16 cellular contexts compared by ENCODE assay signal in the genomic region with DNA sequence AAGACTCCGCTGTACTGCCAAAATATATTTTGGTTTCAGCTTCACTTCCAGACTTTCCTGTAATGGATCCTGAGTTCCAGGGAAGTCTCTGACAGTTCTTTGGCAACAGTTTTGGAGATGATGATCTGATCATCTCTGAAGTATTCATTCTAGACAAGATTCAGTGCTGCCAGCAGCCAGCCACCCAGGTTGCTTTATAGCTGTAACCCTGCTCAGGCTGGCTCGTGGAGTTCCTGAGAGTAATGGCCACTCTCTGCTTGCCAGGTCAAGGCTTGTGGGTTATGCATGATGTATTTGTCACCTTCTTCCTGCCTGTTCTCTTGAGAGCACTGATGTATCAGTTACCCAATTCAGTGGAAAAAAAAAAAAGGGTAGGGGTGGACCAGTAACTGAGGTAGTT.
A peak's percentile ranks its signal among the peaks of the same experiment; 100 is the strongest.
DNase-seq lines count a peak whose midpoint lies in the region; ATAC-seq, FAIRE-seq and TF ChIP-seq lines count a peak whose summit lies in the region.
"Had no signal": no experiment of that assay in that cellular context is flagged by ENCODE, and none has a peak within 500 bp of the region (broad histone marks: within the 10 kb centered on the region; RNA-seq: fewer than 3 reads in every experiment).

No MANE protein-coding gene starts in this region.

- H3K4me2 ChIP-seq in GM23338, result peak overlapping the region; percentile 64; the same call in 1 of the 2 replicates
- no peak overlapping the region for H3K4me2 ChIP-seq in astrocyte (ENCODE audit: low read length)

- TF ChIP-seq CTCF in CD8-positive, alpha-beta T cell (IDR thresholded peaks at IDR 0.05), result no peak
- TF ChIP-seq CTCF in GM23338 (conservative IDR thresholded peaks at IDR 0.05; ENCODE audit: low read depth in 2 of 2) (no peak), astrocyte (IDR thresholded peaks at IDR 0.05; ENCODE audit: insufficient read depth, low read depth, low read length) (no peak), CD14-positive monocyte (IDR thresholded peaks at IDR 0.05) (no peak)

- DNase-seq in CD8-positive, alpha-beta T cell, result no peak
- no peak for DNase-seq in GM23338 (ENCODE audit: low spot score)
- DNase-seq in astrocyte (ENCODE audit: low read depth), result peak; percentile 68
- no peak for DNase-seq in naive B cell
- no peak for DNase-seq in activated CD4-positive, alpha-beta T cell treated with anti-CD3 and anti-CD28 coated beads, Interleukin-2, amount 50 U/mL, for 48 hours
- no peak for DNase-seq in NCI-H1092 (lab: John Stamatoyannopoulos, UW)
- no peak for DNase-seq in CD14-positive monocyte (ENCODE audit: low spot score)
- DNase-seq in erythroblast (lab: John Stamatoyannopoulos, UW), result no peak
- DNase-seq: effector memory CD8-positive, alpha-beta T cell; H9; MV-4-11; retina; stimulated activated CD4-positive, alpha-beta T cell treated with anti-CD3 and anti-CD28 coated beads, Interleukin-4, amount 100 ng/mL, for 24 hours had no signal

- no peaks in the 10 kb centered on the region for H3K9me3 Mint-ChIP-seq in CD8-positive, alpha-beta T cell
- H3K9me3 Mint-ChIP-seq in GM23338 (0 out of 3 replicates have a peak, but pooled peaks cover 4% of the 10 kb centered on the region), astrocyte (ENCODE audit: unreplicated experiment) (no peaks in the 10 kb centered on the region), naive B cell (peaks cover 0 to 5% (median 3%) of the 10 kb centered on the region in 7 donors), CD14-positive monocyte (no peaks in the 10 kb centered on the region)
- H3K9me3 Mint-ChIP-seq: activated T-helper 1 cell treated with anti-CD3 and anti-CD28 coated beads, Interleukin-12 subunit alpha, Interleukin-12 subunit beta, Interleukin-2, Interleukin-4 antibody, amounts not matched to agents 30 ng/mL and 10 ng/mL and 1 ng/mL, durations not matched to agents 14 hours and 24 hours and 36 hours; effector memory CD8-positive, alpha-beta T cell; stimulated activated effector memory CD8-positive, alpha-beta T cell treated with anti-CD3 and anti-CD28 coated beads, Interleukin-12 subunit alpha, Interleukin-12 subunit beta, amount 100 ng/mL, for 72 hours had no signal

- peaks cover 6% of the 10 kb centered on the region for H3K36me3 ChIP-seq in CD8-positive, alpha-beta T cell (ENCODE audit: insufficient read depth, low read length)
- H3K36me3 ChIP-seq in GM23338 (ENCODE audit: insufficient read depth) (no peaks in the 10 kb centered on the region), astrocyte (ENCODE audit: insufficient read depth, low read length) (peaks cover 7% of the 10 kb centered on the region)

- POLR2A ChIA-PET in CD8-positive, alpha-beta T cell (lab: Charles Lee), result no interaction called here

- peak overlapping the region; percentile 10 for H3K27ac Mint-ChIP-seq in CD8-positive, alpha-beta T cell
- H3K27ac Mint-ChIP-seq in GM23338 (no peak overlapping the region), astrocyte (ENCODE audit: unreplicated experiment) (no peak overlapping the region), naive B cell (peak overlapping the region in 3 of 6 donors; percentile 33 to 82 (median 74)), CD14-positive monocyte (peak overlapping the region in 1 of 7 donors; percentile 8)
- H3K27ac Mint-ChIP-seq: activated T-helper 1 cell treated with anti-CD3 and anti-CD28 coated beads, Interleukin-12 subunit alpha, Interleukin-12 subunit beta, Interleukin-2, Interleukin-4 antibody, amounts not matched to agents 30 ng/mL and 10 ng/mL and 1 ng/mL, durations not matched to agents 14 hours and 24 hours and 36 hours had no signal

- intact Hi-C loops in CD8-positive, alpha-beta T cell (cut with DNase I, micrococcal nuclease), result no loop called here
- intact Hi-C loops in CD14-positive monocyte (cut with micrococcal nuclease), result no loop called here

- H3K36me3 Mint-ChIP-seq in CD8-positive, alpha-beta T cell, result peaks cover 46% of the 10 kb centered on the region
- H3K36me3 Mint-ChIP-seq in GM23338 (ENCODE audit: low read depth), result peaks cover 40% of the 10 kb centered on the region
- H3K36me3 Mint-ChIP-seq in astrocyte (ENCODE audit: low read depth, unreplicated experiment), result peaks cover 22% of the 10 kb centered on the region
- peaks cover 13 to 16% of the 10 kb centered on the region in 2 donors for H3K36me3 Mint-ChIP-seq in naive B cell
- peaks cover 39 to 48% of the 10 kb centered on the region in 2 donors for H3K36me3 Mint-ChIP-seq in CD14-positive monocyte

- no peak overlapping the region for H3K27ac ChIP-seq in CD8-positive, alpha-beta T cell (ENCODE audit: low read depth, low read length)
- H3K27ac ChIP-seq in GM23338 (ENCODE audit: low read depth), result peak overlapping the region; percentile 57; the same call in 1 of the 2 replicates
- no peak overlapping the region for H3K27ac ChIP-seq in astrocyte (ENCODE audit: low read depth, low read length)

- no peak overlapping the region for H3K4me3 ChIP-seq in CD8-positive, alpha-beta T cell (ENCODE audit: low read depth, low read length)
- no peak overlapping the region for H3K4me3 ChIP-seq in GM23338
- no peak overlapping the region for H3K4me3 ChIP-seq in astrocyte (ENCODE audit: insufficient read depth, low read depth, low read length)

- no peaks in the 10 kb centered on the region for H3K27me3 ChIP-seq in CD8-positive, alpha-beta T cell (ENCODE audit: insufficient read depth, low read length)
- no peaks in the 10 kb centered on the region for H3K27me3 ChIP-seq in GM23338 (ENCODE audit: insufficient read depth)
- H3K27me3 ChIP-seq in astrocyte (ENCODE audit: insufficient read depth, low read length), result no peaks in the 10 kb centered on the region

- H3K79me2 ChIP-seq in GM23338 (replicated peaks; ENCODE audit: insufficient read depth) (no peaks in the 10 kb centered on the region), astrocyte (ENCODE audit: insufficient read depth, low read length) (no peaks in the 10 kb centered on the region)

- no peaks in the 10 kb centered on the region for H3K4me1 Mint-ChIP-seq in CD8-positive, alpha-beta T cell (ENCODE audit: low read depth)
- peaks cover 36% of the 10 kb centered on the region for H3K4me1 Mint-ChIP-seq in GM23338
- H3K4me1 Mint-ChIP-seq in astrocyte (ENCODE audit: low read depth, unreplicated experiment), result peaks cover 9% of the 10 kb centered on the region
- H3K4me1 Mint-ChIP-seq in naive B cell, result peaks cover 63 to 90% (median 83%) of the 10 kb centered on the region in 3 donors
- no peaks in the 10 kb centered on the region for H3K4me1 Mint-ChIP-seq in CD14-positive monocyte
- H3K4me1 Mint-ChIP-seq: stimulated activated effector memory CD8-positive, alpha-beta T cell treated with anti-CD3 and anti-CD28 coated beads, Interleukin-12 subunit alpha, Interleukin-12 subunit beta, amount 100 ng/mL, for 72 hours had no signal

- FAIRE-seq in astrocyte (lab: Jason Lieb, UNC), result no peak
- FAIRE-seq: keratinocyte had no signal

- H3K27me3 Mint-ChIP-seq in CD8-positive, alpha-beta T cell (ENCODE audit: low read depth), result no peaks in the 10 kb centered on the region
- H3K27me3 Mint-ChIP-seq in GM23338 (ENCODE audit: insufficient read depth, low read depth, poor library complexity) (peaks cover 8% of the 10 kb centered on the region), astrocyte (ENCODE audit: low read depth, unreplicated experiment) (no peaks in the 10 kb centered on the region), naive B cell (no peaks in the 10 kb centered on the region), CD14-positive monocyte (ENCODE audit: low read depth in 3 of 3) (peaks cover 0 to 2% (median 2%) of the 10 kb centered on the region in 3 donors)
- H3K27me3 Mint-ChIP-seq: effector memory CD8-positive, alpha-beta T cell had no signal

- H3K9me3 ChIP-seq in CD8-positive, alpha-beta T cell (ENCODE audit: low read length), result no peaks in the 10 kb centered on the region
- no peaks in the 10 kb centered on the region for H3K9me3 ChIP-seq in astrocyte (ENCODE audit: insufficient read depth, low read depth, low read length)

- H3F3A ChIP-seq in GM23338 (replicated peaks; ENCODE audit: low read depth), result 0 out of 2 replicates have a peak, but pooled peaks cover 5% of the 10 kb centered on the region

- H3K4me3 Mint-ChIP-seq in CD8-positive, alpha-beta T cell, result no peak overlapping the region
- H3K4me3 Mint-ChIP-seq in GM23338 (no peak overlapping the region), astrocyte (ENCODE audit: unreplicated experiment) (no peak overlapping the region), naive B cell (peak overlapping the region in 5 of 8 donors; percentile 17 to 82 (median 67)), CD14-positive monocyte (no peak overlapping the region)
- H3K4me3 Mint-ChIP-seq: activated T-helper 1 cell treated with anti-CD3 and anti-CD28 coated beads, Interleukin-12 subunit alpha, Interleukin-12 subunit beta, Interleukin-2, Interleukin-4 antibody, amounts not matched to agents 30 ng/mL and 10 ng/mL and 1 ng/mL, durations not matched to agents 14 hours and 24 hours and 36 hours; effector memory CD8-positive, alpha-beta T cell; H9; stimulated activated effector memory CD8-positive, alpha-beta T cell treated with anti-CD3 and anti-CD28 coated beads, Interleukin-12 subunit alpha, Interleukin-12 subunit beta, amount 100 ng/mL, for 72 hours had no signal

- 0 out of 2 replicates have a peak, but pooled peaks cover 3% of the 10 kb centered on the region for H4K20me1 ChIP-seq in GM23338 (replicated peaks; ENCODE audit: insufficient read depth)
- H4K20me1 ChIP-seq in astrocyte (ENCODE audit: insufficient read depth, low read length), result no peaks in the 10 kb centered on the region

- H3K9ac ChIP-seq in astrocyte (ENCODE audit: low read length), result no peak overlapping the region

- peaks cover 4% of the 10 kb centered on the region; the same call in 1 of the 2 replicates for H3K9me2 ChIP-seq in GM23338 (ENCODE audit: insufficient read depth)

- CTCF ChIA-PET in CD8-positive, alpha-beta T cell (lab: Charles Lee), result no interaction called here

- H2AFZ ChIP-seq in GM23338 (no peak overlapping the region), astrocyte (ENCODE audit: low read depth, low read length) (no peak overlapping the region)

- no peak for TF ChIP-seq POLR2A in erythroblast (IDR thresholded peaks at IDR 0.05; ENCODE audit: low read length)

- no peak for ATAC-seq in CD8-positive, alpha-beta T cell
- no peak for ATAC-seq in GM23338
- ATAC-seq in naive B cell (ENCODE audit: low read depth in 2 of 2), result no peak
- ATAC-seq: effector memory CD8-positive, alpha-beta T cell; stimulated activated effector memory CD8-positive, alpha-beta T cell treated with anti-CD3 and anti-CD28 coated beads, Interleukin-12 subunit alpha, Interleukin-12 subunit beta, amount 100 ng/mL, for 72 hours had no signal

- H3K4me1 ChIP-seq in CD8-positive, alpha-beta T cell (ENCODE audit: insufficient read depth, low read length), result no peaks in the 10 kb centered on the region
- H3K4me1 ChIP-seq in GM23338 (ENCODE audit: insufficient read depth) (peaks cover 29% of the 10 kb centered on the region), astrocyte (ENCODE audit: insufficient read depth, low read length) (peaks cover 24% of the 10 kb centered on the region)

TF ChIP-seq in GM23338, 12 proteins besides CTCF, POLR2A, EP300 and RAD21 (continues in another document):
- TF ChIP-seq EZH2 (IDR thresholded peaks at IDR 0.05; ENCODE audit: low read depth, unreplicated experiment) (no peak), EZH2phosphoT487 (IDR thresholded peaks at IDR 0.05; ENCODE audit: unreplicated experiment) (no peak)

Comparison
In these comparisons a context has a peak if more than half of its experiments do, and no peak if none do; other contexts are left out.
1. H3K4me3 Mint-ChIP-seq: peak in naive B cell (5 of 8); none in CD8-positive, alpha-beta T cell (single experiment), GM23338 (single experiment), astrocyte (single experiment) and CD14-positive monocyte (0 of 2).